25 cellular contexts compared by ENCODE assay signal in the genomic region with DNA sequence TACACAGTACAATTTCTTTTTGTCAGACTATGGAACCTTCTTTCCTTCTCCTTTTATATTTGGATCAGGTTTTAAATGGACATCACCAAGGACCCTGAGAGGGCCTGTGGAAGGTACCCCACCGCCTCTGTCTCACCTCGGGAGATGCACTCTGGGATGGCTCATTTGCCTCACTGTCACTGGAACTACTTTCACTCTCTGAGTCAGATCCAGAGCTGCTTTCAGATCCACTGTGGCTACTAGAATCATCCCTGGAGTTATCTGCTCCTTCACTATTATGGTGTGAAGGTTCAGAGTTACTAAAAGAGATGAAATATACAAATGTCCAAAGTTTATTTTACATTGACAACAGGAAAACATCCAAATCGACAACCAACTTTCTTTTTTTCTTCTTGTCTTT. TPM values are rescaled to one million over a fixed set of nuclear protein-coding genes. Genes with fewer than 3 reads are reported as not detected.
DNase-seq lines count a peak whose midpoint lies in the region; ATAC-seq, FAIRE-seq and TF ChIP-seq lines count a peak whose summit lies in the region.
"Had no signal": no experiment of that assay in that cellular context is flagged by ENCODE, and none has a peak within 500 bp of the region (broad histone marks: within the 10 kb centered on the region; RNA-seq: fewer than 3 reads in every experiment).

No MANE protein-coding gene starts in this region.

- TF ChIP-seq CTCF in astrocyte (IDR thresholded peaks at IDR 0.05; ENCODE audit: insufficient read depth, low read depth, low read length): no peak

- H3K4me3 Mint-ChIP-seq in activated T-cell treated with anti-CD3 and anti-CD28 coated beads, Interleukin-2, amount 50 U/mL, for 24 hours: no peak overlapping the region
- H3K4me3 Mint-ChIP-seq in activated T-cell treated with anti-CD3 and anti-CD28 coated beads, Interleukin-2, amount 50 U/mL, for 4 hours: no peak overlapping the region
- H3K4me3 Mint-ChIP-seq in activated T-helper 17 cell treated with anti-CD3 and anti-CD28 coated beads, Interleukin-2, amount 50 U/mL, for 72 hours: no peak overlapping the region
- H3K4me3 Mint-ChIP-seq in astrocyte (ENCODE audit: unreplicated experiment): no peak overlapping the region
- no peak overlapping the region for H3K4me3 Mint-ChIP-seq in stimulated activated effector memory CD8-positive, alpha-beta T cell treated with anti-CD3 and anti-CD28 coated beads, Interleukin-12 subunit alpha, Interleukin-12 subunit beta, amount 100 ng/mL, for 72 hours
- H3K4me3 Mint-ChIP-seq: B cell; CD4-positive, CD25-positive, alpha-beta regulatory T cell; CD8-positive, alpha-beta T cell; HFFc6 had no signal

- H3K27me3 ChIP-seq in astrocyte (ENCODE audit: insufficient read depth, low read length): no peaks in the 10 kb centered on the region
- H3K27me3 ChIP-seq: BLaER1 had no signal

- H3K36me3 ChIP-seq in astrocyte (ENCODE audit: insufficient read depth, low read length): peaks cover 66% of the 10 kb centered on the region

- H3K27ac ChIP-seq in astrocyte (ENCODE audit: low read depth, low read length): no peak overlapping the region
- H3K27ac ChIP-seq: 22Rv1, BLaER1, C4-2B had no signal

- H3K27ac Mint-ChIP-seq in activated T-cell treated with anti-CD3 and anti-CD28 coated beads, Interleukin-2, amount 50 U/mL, for 24 hours: peak overlapping the region; percentile 29
- H3K27ac Mint-ChIP-seq in activated T-helper 17 cell treated with anti-CD3 and anti-CD28 coated beads, Interleukin-2, amount 50 U/mL, for 72 hours: no peak overlapping the region
- H3K27ac Mint-ChIP-seq in astrocyte (ENCODE audit: unreplicated experiment): peak overlapping the region; percentile 59
- H3K27ac Mint-ChIP-seq in stimulated activated effector memory CD8-positive, alpha-beta T cell treated with anti-CD3 and anti-CD28 coated beads, Interleukin-12 subunit alpha, Interleukin-12 subunit beta, amount 100 ng/mL, for 72 hours: no peak overlapping the region
- H3K27ac Mint-ChIP-seq: B cell; CD4-positive, CD25-positive, alpha-beta regulatory T cell; CD8-positive, alpha-beta T cell; HFFc6 had no signal

- H3K79me2 ChIP-seq in astrocyte (ENCODE audit: insufficient read depth, low read length): peaks cover 61% of the 10 kb centered on the region

- peaks cover 62% of the 10 kb centered on the region for H4K20me1 ChIP-seq in astrocyte (ENCODE audit: insufficient read depth, low read length)

- H3K4me2 ChIP-seq in astrocyte (ENCODE audit: low read length): no peak overlapping the region
- H3K4me2 ChIP-seq: BLaER1 had no signal

- no peak overlapping the region for H2AFZ ChIP-seq in astrocyte (ENCODE audit: low read depth, low read length)

- no peaks in the 10 kb centered on the region for H3K9me3 ChIP-seq in astrocyte (ENCODE audit: insufficient read depth, low read depth, low read length)
- H3K9me3 ChIP-seq: BLaER1, Caco-2, HAP-1 had no signal

- no peaks in the 10 kb centered on the region for H3K27me3 Mint-ChIP-seq in activated T-cell treated with anti-CD3 and anti-CD28 coated beads, Interleukin-2, amount 50 U/mL, for 24 hours
- H3K27me3 Mint-ChIP-seq in activated T-cell treated with anti-CD3 and anti-CD28 coated beads, Interleukin-2, amount 50 U/mL, for 4 hours (ENCODE audit: low read depth): no peaks in the 10 kb centered on the region
- no peaks in the 10 kb centered on the region for H3K27me3 Mint-ChIP-seq in activated T-helper 17 cell treated with anti-CD3 and anti-CD28 coated beads, Interleukin-2, amount 50 U/mL, for 72 hours
- H3K27me3 Mint-ChIP-seq in astrocyte (ENCODE audit: low read depth, unreplicated experiment): no peaks in the 10 kb centered on the region
- H3K27me3 Mint-ChIP-seq: B cell; CD4-positive, CD25-positive, alpha-beta regulatory T cell had no signal

- no peak for ATAC-seq in activated T-cell treated with anti-CD3 and anti-CD28 coated beads, Interleukin-2, amount 50 U/mL, for 4 hours
- ATAC-seq in activated T-helper 17 cell treated with anti-CD3 and anti-CD28 coated beads, Interleukin-2, amount 50 U/mL, for 72 hours (replicated peaks): peak; percentile 77
- ATAC-seq in stimulated activated effector memory CD8-positive, alpha-beta T cell treated with anti-CD3 and anti-CD28 coated beads, Interleukin-12 subunit alpha, Interleukin-12 subunit beta, amount 100 ng/mL, for 72 hours: peak; percentile 59
- ATAC-seq in GM21390 (IDR thresholded peaks at IDR 0.05; ENCODE audit: unreplicated experiment) (no peak), GM19397 (IDR thresholded peaks at IDR 0.05; ENCODE audit: unreplicated experiment) (no peak)
- ATAC-seq: CD8-positive, alpha-beta T cell had no signal

- no peak for DNase-seq in activated T-cell treated with anti-CD3 and anti-CD28 coated beads, Interleukin-2, amount 50 U/mL, for 24 hours
- DNase-seq in activated T-cell treated with anti-CD3 and anti-CD28 coated beads, Interleukin-2, amount 50 U/mL, for 4 hours: no peak
- no peak for DNase-seq in astrocyte (ENCODE audit: low read depth)
- no peak for DNase-seq in stimulated activated effector memory CD8-positive, alpha-beta T cell treated with anti-CD3 and anti-CD28 coated beads, Interleukin-12 subunit alpha, Interleukin-12 subunit beta, amount 100 ng/mL, for 72 hours (ENCODE audit: low spot score in 2 of 2)
- DNase-seq in activated CD4-positive, alpha-beta T cell treated with anti-CD3 and anti-CD28 coated beads for 4 hours: no peak
- DNase-seq: Caco-2; CD4-positive, CD25-positive, alpha-beta regulatory T cell; CD8-positive, alpha-beta T cell; DMS153; DND-41; GOT3; HFFc6 had no signal

- no peak overlapping the region for H3K9ac ChIP-seq in astrocyte (ENCODE audit: low read length)
- H3K9ac ChIP-seq: BLaER1 had no signal

- peaks cover 80% of the 10 kb centered on the region for H3K36me3 Mint-ChIP-seq in activated T-cell treated with anti-CD3 and anti-CD28 coated beads, Interleukin-2, amount 50 U/mL, for 24 hours (ENCODE audit: low read depth)
- peaks cover 43% of the 10 kb centered on the region for H3K36me3 Mint-ChIP-seq in activated T-cell treated with anti-CD3 and anti-CD28 coated beads, Interleukin-2, amount 50 U/mL, for 4 hours (ENCODE audit: insufficient read depth)
- peaks cover 96% of the 10 kb centered on the region for H3K36me3 Mint-ChIP-seq in activated T-helper 17 cell treated with anti-CD3 and anti-CD28 coated beads, Interleukin-2, amount 50 U/mL, for 72 hours (ENCODE audit: low read depth)
- H3K36me3 Mint-ChIP-seq in astrocyte (ENCODE audit: low read depth, unreplicated experiment): peaks cover 38% of the 10 kb centered on the region
- H3K36me3 Mint-ChIP-seq in stimulated activated effector memory CD8-positive, alpha-beta T cell treated with anti-CD3 and anti-CD28 coated beads, Interleukin-12 subunit alpha, Interleukin-12 subunit beta, amount 100 ng/mL, for 72 hours: peaks cover 96% of the 10 kb centered on the region

- peaks cover 5% of the 10 kb centered on the region for H3K4me1 Mint-ChIP-seq in activated T-cell treated with anti-CD3 and anti-CD28 coated beads, Interleukin-2, amount 50 U/mL, for 24 hours (ENCODE audit: low read depth)
- H3K4me1 Mint-ChIP-seq in activated T-cell treated with anti-CD3 and anti-CD28 coated beads, Interleukin-2, amount 50 U/mL, for 4 hours (ENCODE audit: low read depth): no peaks in the 10 kb centered on the region
- no peaks in the 10 kb centered on the region for H3K4me1 Mint-ChIP-seq in activated T-helper 17 cell treated with anti-CD3 and anti-CD28 coated beads, Interleukin-2, amount 50 U/mL, for 72 hours
- H3K4me1 Mint-ChIP-seq in astrocyte (ENCODE audit: low read depth, unreplicated experiment): peaks cover 12% of the 10 kb centered on the region
- no peaks in the 10 kb centered on the region for H3K4me1 Mint-ChIP-seq in stimulated activated effector memory CD8-positive, alpha-beta T cell treated with anti-CD3 and anti-CD28 coated beads, Interleukin-12 subunit alpha, Interleukin-12 subunit beta, amount 100 ng/mL, for 72 hours

- FAIRE-seq in astrocyte (lab: Jason Lieb, UNC): no peak
- FAIRE-seq: A204.1, G401.6, GM12892, GM19239, H54 had no signal

- H3K4me3 ChIP-seq in astrocyte (ENCODE audit: insufficient read depth, low read depth, low read length): no peak overlapping the region
- H3K4me3 ChIP-seq: BLaER1, HAP-1 had no signal

- H3K9me3 Mint-ChIP-seq in activated T-cell treated with anti-CD3 and anti-CD28 coated beads, Interleukin-2, amount 50 U/mL, for 24 hours: no peaks in the 10 kb centered on the region
- H3K9me3 Mint-ChIP-seq in activated T-cell treated with anti-CD3 and anti-CD28 coated beads, Interleukin-2, amount 50 U/mL, for 4 hours: no peaks in the 10 kb centered on the region
- H3K9me3 Mint-ChIP-seq in activated T-helper 17 cell treated with anti-CD3 and anti-CD28 coated beads, Interleukin-2, amount 50 U/mL, for 72 hours: no peaks in the 10 kb centered on the region
- H3K9me3 Mint-ChIP-seq in astrocyte (ENCODE audit: unreplicated experiment): no peaks in the 10 kb centered on the region
- no peaks in the 10 kb centered on the region for H3K9me3 Mint-ChIP-seq in stimulated activated effector memory CD8-positive, alpha-beta T cell treated with anti-CD3 and anti-CD28 coated beads, Interleukin-12 subunit alpha, Interleukin-12 subunit beta, amount 100 ng/mL, for 72 hours
- H3K9me3 Mint-ChIP-seq: CD4-positive, CD25-positive, alpha-beta regulatory T cell; CD8-positive, alpha-beta T cell; HFFc6 had no signal

- no peaks in the 10 kb centered on the region for H3K4me1 ChIP-seq in astrocyte (ENCODE audit: insufficient read depth, low read length)
- H3K4me1 ChIP-seq: BLaER1, Caco-2 had no signal

RNA-seq across cellular contexts. Expression of a gene that starts 24.6 kb away (rescaled TPM):
- 1 to 10 TPM; 1.9 to 2.1 (median 1.9) TPM for total RNA-seq in activated T-cell treated with anti-CD3 and anti-CD28 coated beads, Interleukin-2, amount 50 U/mL, for 4 hours
- 1 to 10 TPM; 1.8 to 2.9 TPM for total RNA-seq in activated T-helper 17 cell treated with anti-CD3 and anti-CD28 coated beads, Interleukin-2, amount 50 U/mL, for 72 hours
- total RNA-seq in astrocyte: 0.27 and 0.31 TPM in 2 replicates

RNA-seq across cellular contexts. Expression of a gene that starts 31.7 kb away (rescaled TPM):
- 100 to 1,000 TPM; 475 to 549 (median 490) TPM for total RNA-seq in activated T-cell treated with anti-CD3 and anti-CD28 coated beads, Interleukin-2, amount 50 U/mL, for 4 hours
- 100 to 1,000 TPM; 219 to 408 TPM for total RNA-seq in activated T-helper 17 cell treated with anti-CD3 and anti-CD28 coated beads, Interleukin-2, amount 50 U/mL, for 72 hours
- total RNA-seq in astrocyte: 382 and 409 TPM in 2 replicates

RNA-seq across cellular contexts. Expression of a gene that starts 31.8 kb away (rescaled TPM):
- under 1 TPM; 0.27 to 0.89 (median 0.32) TPM for total RNA-seq in activated T-cell treated with anti-CD3 and anti-CD28 coated beads, Interleukin-2, amount 50 U/mL, for 4 hours
- total RNA-seq in activated T-helper 17 cell treated with anti-CD3 and anti-CD28 coated beads, Interleukin-2, amount 50 U/mL, for 72 hours: under 1 TPM; 0.26 to 0.69 TPM
- total RNA-seq in astrocyte: 0.34 and 0.46 TPM in 2 replicates

Comparison
In these comparisons a context has a peak if more than half of its experiments do, and no peak if none do; other contexts are left out.
1. H3K27ac Mint-ChIP-seq: peak in activated T-cell treated with anti-CD3 and anti-CD28 coated beads, Interleukin-2, amount 50 U/mL, for 24 hours (single experiment) and astrocyte (single experiment); none in activated T-helper 17 cell treated with anti-CD3 and anti-CD28 coated beads, Interleukin-2, amount 50 U/mL, for 72 hours (single experiment) and stimulated activated effector memory CD8-positive, alpha-beta T cell treated with anti-CD3 and anti-CD28 coated beads, Interleukin-12 subunit alpha, Interleukin-12 subunit beta, amount 100 ng/mL, for 72 hours (single experiment).
2. ATAC-seq: peak in activated T-helper 17 cell treated with anti-CD3 and anti-CD28 coated beads, Interleukin-2, amount 50 U/mL, for 72 hours (single experiment) and stimulated activated effector memory CD8-positive, alpha-beta T cell treated with anti-CD3 and anti-CD28 coated beads, Interleukin-12 subunit alpha, Interleukin-12 subunit beta, amount 100 ng/mL, for 72 hours (single experiment); none in activated T-cell treated with anti-CD3 and anti-CD28 coated beads, Interleukin-2, amount 50 U/mL, for 4 hours (0 of 2), GM21390 (single experiment) and GM19397 (single experiment).